In genomic region chr2:240704651-240705050, GRCh38 we compare ENCODE assay signal across 15 cellular contexts. TPM values are rescaled to one million over a fixed set of nuclear protein-coding genes. Genes with fewer than 3 reads are reported as not detected.
A peak's percentile ranks its signal among the peaks of the same experiment; 100 is the strongest.
DNase-seq lines count a peak whose midpoint lies in the region; ATAC-seq and TF ChIP-seq lines count a peak whose summit lies in the region.
"Had no signal": no experiment of that assay in that cellular context is flagged by ENCODE, and none has a peak within 500 bp of the region (broad histone marks: within the 10 kb centered on the region; RNA-seq: fewer than 3 reads in every experiment).

No MANE protein-coding gene starts in this region.

- no peak overlapping the region for H3K9ac ChIP-seq in Loucy (ENCODE audit: low read depth, low read length, poor library complexity, severe bottlenecking)

- H3K4me3 ChIP-seq in Loucy (ENCODE audit: low read length, poor library complexity, severe bottlenecking) = no peak overlapping the region
- H3K4me3 ChIP-seq: heart right ventricle, lung had no signal

- intact Hi-C loops in head of caudate nucleus (cut with DNase I) = no loop called here

- no peaks in the 10 kb centered on the region for H3K4me1 ChIP-seq in Loucy (ENCODE audit: insufficient read depth, low read length, poor library complexity, severe bottlenecking)

- no peaks in the 10 kb centered on the region for H3F3A ChIP-seq in Loucy (ENCODE audit: low read depth)

- H3K4me2 ChIP-seq in Loucy (ENCODE audit: low read depth, low read length, poor library complexity, severe bottlenecking) = peak overlapping the region; percentile 2

- H4K20me1 ChIP-seq in Loucy (ENCODE audit: insufficient read depth, low read length, poor library complexity, severe bottlenecking) = no peaks in the 10 kb centered on the region

- no peaks in the 10 kb centered on the region for H3K9me2 ChIP-seq in Loucy (replicated peaks; ENCODE audit: low read depth, low read length)

- no peaks in the 10 kb centered on the region for H3K79me2 ChIP-seq in Loucy (ENCODE audit: insufficient read depth, low read length)

- H2AFZ ChIP-seq in Loucy (ENCODE audit: low read length) = no peak overlapping the region

- H3K9me3 ChIP-seq in Loucy (ENCODE audit: insufficient read depth, low read depth, low read length) = no peaks in the 10 kb centered on the region
- H3K9me3 ChIP-seq: heart right ventricle had no signal

- H3K27me3 ChIP-seq in Loucy (ENCODE audit: insufficient read depth, low read length, poor library complexity, severe bottlenecking) = no peaks in the 10 kb centered on the region

- DNase-seq in activated T-cell treated with anti-CD3 and anti-CD28 coated beads for 4 hours (peak; percentile 10), head of caudate nucleus (peak in 27 of 42 donors; percentile 25 to 77 (median 51)), left lobe of liver (ENCODE audit: low spot score) (no peak)
- peak; percentile 9 to 18 for DNase-seq in stimulated activated CD4-positive, alpha-beta T cell treated with anti-CD3 and anti-CD28 coated beads, Interleukin-4, amount 100 ng/mL, for 48 hours (ENCODE audit: low read depth in 2 of 2)
- DNase-seq: NCI-H446, occipital lobe had no signal

- ATAC-seq in left lobe of liver = no peak
- no peak for ATAC-seq in HG03139 (IDR thresholded peaks at IDR 0.05; ENCODE audit: unreplicated experiment)
- no peak for ATAC-seq in activated CD4-positive, CD25-positive, alpha-beta regulatory T cell treated with anti-CD3 and anti-CD28 coated beads, Interleukin-2, amount 50 U/mL, for 24 hours
- ATAC-seq in HG03280 (IDR thresholded peaks at IDR 0.05; ENCODE audit: unreplicated experiment) = no peak

- no peak for TF ChIP-seq CTCF in Loucy (conservative IDR thresholded peaks at IDR 0.05; ENCODE audit: low read length)

- H3K36me3 ChIP-seq in Loucy (ENCODE audit: insufficient read depth, low read length) = no peaks in the 10 kb centered on the region
- H3K36me3 ChIP-seq: heart right ventricle had no signal

RNA-seq across cellular contexts. Expression of gene AQP12A, which starts 13.0 kb away (rescaled TPM):
- total RNA-seq in left lobe of liver = not detected
- total RNA-seq: astrocyte, B cell, heart right ventricle, lung, M059J, occipital lobe had no signal

RNA-seq across cellular contexts. Expression of gene AQP12B, which starts 22.0 kb away (rescaled TPM):
- not detected for total RNA-seq in left lobe of liver
- total RNA-seq: astrocyte, B cell, heart right ventricle, M059J, occipital lobe had no signal
